In the genomic region with DNA sequence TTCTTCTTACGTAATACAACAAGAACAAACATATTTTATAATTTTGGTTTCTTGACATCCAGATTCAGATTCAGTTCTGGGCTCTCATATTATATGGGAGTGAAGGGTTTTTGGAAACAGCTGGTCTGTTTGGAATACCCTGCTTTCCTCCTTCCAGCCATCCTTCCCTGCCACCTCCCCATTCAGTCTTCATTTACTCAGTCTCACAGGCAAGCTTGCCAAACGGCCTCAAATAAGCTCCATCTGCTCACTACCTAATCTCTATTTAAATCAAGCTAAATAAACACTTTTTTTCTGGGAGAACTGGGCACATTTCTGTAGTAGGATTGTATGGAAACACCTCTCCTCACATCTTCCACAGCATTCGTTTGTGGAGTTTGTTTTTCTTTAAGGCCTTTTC, we compare ENCODE assay signal across 16 cellular contexts.
DNase-seq lines count a peak whose midpoint lies in the region; ATAC-seq and TF ChIP-seq lines count a peak whose summit lies in the region.
"Had no signal": no experiment of that assay in that cellular context is flagged by ENCODE, and none has a peak within 500 bp of the region (broad histone marks: within the 10 kb centered on the region; RNA-seq: fewer than 3 reads in every experiment).

No MANE protein-coding gene starts in this region.

- no peak overlapping the region for H3K4me3 ChIP-seq in Caco-2 (ENCODE audit: low read depth, low read length)
- H3K4me3 ChIP-seq: colonic mucosa, smooth muscle cell had no signal

- H3K4me3 Mint-ChIP-seq in Caco-2 (ENCODE audit: unreplicated experiment): no peak overlapping the region
- H3K4me3 Mint-ChIP-seq in CD4-positive, alpha-beta T cell: no peak overlapping the region
- H3K4me3 Mint-ChIP-seq: activated naive CD8-positive, alpha-beta T cell treated with anti-CD3 and anti-CD28 coated beads, Interleukin-2, amount 50 U/mL, for 24 hours; memory B cell had no signal

- H3K27me3 Mint-ChIP-seq in Caco-2 (ENCODE audit: insufficient read depth, unreplicated experiment): no peaks in the 10 kb centered on the region
- H3K27me3 Mint-ChIP-seq in CD4-positive, alpha-beta T cell: no peaks in the 10 kb centered on the region
- H3K27me3 Mint-ChIP-seq: activated naive CD8-positive, alpha-beta T cell treated with anti-CD3 and anti-CD28 coated beads, Interleukin-2, amount 50 U/mL, for 24 hours; memory B cell had no signal

- DNase-seq in Caco-2: no peak
- peak; percentile 80 for DNase-seq in NCI-H1105 treated with DMSO at 0.1 percent for 48 hours (lab: John Stamatoyannopoulos, UW)
- peak; percentile 53 for DNase-seq in astrocyte of the hippocampus (ENCODE audit: low read depth, low spot score)
- no peak for DNase-seq in left lobe of liver (ENCODE audit: low spot score)
- DNase-seq in medulla oblongata (ENCODE audit: extremely low spot score): no peak
- no peak for DNase-seq in CD4-positive, alpha-beta T cell
- DNase-seq: activated CD4-positive, alpha-beta T cell treated with anti-CD3 and anti-CD28 coated beads for 1 hour; activated naive CD8-positive, alpha-beta T cell treated with anti-CD3 and anti-CD28 coated beads, Interleukin-2, amount 50 U/mL, for 24 hours; colonic mucosa; DMS79; occipital lobe; T-helper 1 cell had no signal

- no peak for TF ChIP-seq CTCF in Caco-2 (IDR thresholded peaks at IDR 0.05; ENCODE audit: insufficient read depth in 1 of 2, low read depth in 1 of 2, low read length in 1 of 2, severe bottlenecking in 1 of 2, unreplicated experiment in 1 of 2)
- TF ChIP-seq CTCF in CD4-positive, alpha-beta T cell (IDR thresholded peaks at IDR 0.05): no peak

- H3K9me3 ChIP-seq in Caco-2: no peaks in the 10 kb centered on the region
- no peaks in the 10 kb centered on the region for H3K9me3 ChIP-seq in CD4-positive, alpha-beta T cell (ENCODE audit: control insufficient read depth, low read length)
- H3K9me3 ChIP-seq: colonic mucosa had no signal

- H3K27ac ChIP-seq in CD4-positive, alpha-beta T cell (ENCODE audit: low read depth, low read length): no peak overlapping the region
- H3K27ac ChIP-seq: colonic mucosa had no signal

- intact Hi-C loops in Caco-2 (cut with micrococcal nuclease; ENCODE audit: unreplicated experiment): no loop called here
- intact Hi-C loops in CD4-positive, alpha-beta T cell (cut with DNase I, micrococcal nuclease): no loop called here

- no peaks in the 10 kb centered on the region for H3K36me3 ChIP-seq in Caco-2 (ENCODE audit: control insufficient read depth, insufficient read depth, low read length)
- H3K36me3 ChIP-seq: colonic mucosa had no signal

- no peaks in the 10 kb centered on the region for H3K27me3 ChIP-seq in Caco-2 (replicated peaks; ENCODE audit: control insufficient read depth, insufficient read depth, low read length)
- H3K27me3 ChIP-seq in CD4-positive, alpha-beta T cell (ENCODE audit: control insufficient read depth, insufficient read depth, low read length): no peaks in the 10 kb centered on the region
- H3K27me3 ChIP-seq: colonic mucosa had no signal

- CTCF ChIA-PET in Caco-2 (lab: Charles Lee): no interaction called here
- CTCF ChIA-PET in CD4-positive, alpha-beta T cell (lab: Charles Lee): no interaction called here

- POLR2A ChIA-PET in Caco-2 (lab: Charles Lee): interaction anchor here (1.0 kb wide), 1 partner anchor 147 kb away, joined by 3 read pairs; no protein-coding TSS in a partner anchor
- POLR2A ChIA-PET in CD4-positive, alpha-beta T cell (lab: Charles Lee): no interaction called here

- H3K27ac Mint-ChIP-seq in Caco-2 (ENCODE audit: unreplicated experiment): peak overlapping the region; percentile 51
- no peak overlapping the region for H3K27ac Mint-ChIP-seq in CD4-positive, alpha-beta T cell
- H3K27ac Mint-ChIP-seq: activated naive CD8-positive, alpha-beta T cell treated with anti-CD3 and anti-CD28 coated beads, Interleukin-2, amount 50 U/mL, for 24 hours; memory B cell had no signal

- no TSS peak for BruUV-seq in Caco-2 (replicated peaks; lab: Mats Ljungman, UMichigan)

- ATAC-seq in left lobe of liver (peak; percentile 73), HG02852 (IDR thresholded peaks at IDR 0.05; ENCODE audit: unreplicated experiment) (no peak), GM18519 (IDR thresholded peaks at IDR 0.05; ENCODE audit: low FRiP score, unreplicated experiment) (no peak)
- ATAC-seq in CD4-positive, alpha-beta T cell (ENCODE audit: poor library complexity): no peak
- ATAC-seq: activated naive CD8-positive, alpha-beta T cell treated with anti-CD3 and anti-CD28 coated beads, Interleukin-2, amount 50 U/mL, for 24 hours had no signal

- no peaks in the 10 kb centered on the region for H3K9me3 Mint-ChIP-seq in Caco-2 (ENCODE audit: unreplicated experiment)
- peaks cover 3% of the 10 kb centered on the region for H3K9me3 Mint-ChIP-seq in CD4-positive, alpha-beta T cell

- peaks cover 10% of the 10 kb centered on the region for H3K4me1 ChIP-seq in Caco-2
- H3K4me1 ChIP-seq: colonic mucosa had no signal

- H3K4me1 Mint-ChIP-seq in Caco-2 (ENCODE audit: low read depth, unreplicated experiment): peaks cover 14% of the 10 kb centered on the region
- H3K4me1 Mint-ChIP-seq in CD4-positive, alpha-beta T cell (ENCODE audit: low read depth): no peaks in the 10 kb centered on the region
- H3K4me1 Mint-ChIP-seq: activated naive CD8-positive, alpha-beta T cell treated with anti-CD3 and anti-CD28 coated beads, Interleukin-2, amount 50 U/mL, for 24 hours; memory B cell had no signal

- H3K36me3 Mint-ChIP-seq in Caco-2 (ENCODE audit: insufficient read depth, unreplicated experiment): no peaks in the 10 kb centered on the region
- H3K36me3 Mint-ChIP-seq in CD4-positive, alpha-beta T cell (ENCODE audit: low read depth): no peaks in the 10 kb centered on the region
- H3K36me3 Mint-ChIP-seq: memory B cell had no signal

Comparison
In these comparisons a context has a peak if more than half of its experiments do, and no peak if none do; other contexts are left out.
1. DNase-seq: peak in NCI-H1105 treated with DMSO at 0.1 percent for 48 hours (single experiment) and astrocyte of the hippocampus (single experiment); none in Caco-2 (0 of 2), left lobe of liver (single experiment), medulla oblongata (single experiment) and CD4-positive, alpha-beta T cell (0 of 10).